ENCODE assay signal across 34 cellular contexts in the genomic region with DNA sequence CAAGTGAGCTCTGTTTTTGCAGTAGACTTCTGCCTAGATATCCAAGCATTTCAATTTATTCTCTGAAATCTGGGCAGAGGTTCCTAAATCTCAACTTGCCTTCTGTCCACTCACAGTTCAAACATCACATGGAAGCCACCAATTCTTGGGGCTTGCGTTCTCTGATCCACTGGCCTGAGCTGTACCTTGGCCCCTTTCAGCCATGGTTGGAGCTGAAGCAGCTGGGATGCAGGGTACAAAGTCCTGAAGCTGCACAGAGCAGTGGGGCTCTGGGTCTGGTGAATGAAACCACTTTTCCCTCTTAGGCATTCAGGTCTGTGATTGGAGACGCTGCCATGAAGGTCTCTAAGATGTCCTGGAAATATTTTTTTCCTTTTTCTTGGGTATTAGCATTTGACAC.
"Had no signal": no experiment of that assay in that cellular context is flagged by ENCODE, and none has a peak within 500 bp of the region (broad histone marks: within the 10 kb centered on the region; RNA-seq: fewer than 3 reads in every experiment).

No MANE protein-coding gene starts in this region.

- DNase-seq: Karpas-422, Kasumi-1, MG63, MM.1S, MV-4-11, NCI-H1048, NCI-H1092, NCI-H1092 treated with DMSO at 0.1 percent for 48 hours, NCI-H1105, NCI-H1105 treated with DMSO at 0.1 percent for 48 hours, NCI-H1417, NCI-H1417 treated with DMSO at 0.1 percent for 48 hours, NCI-H1436, NCI-H1436 treated with DMSO at 0.1 percent for 48 hours, NCI-H146, NCI-H1694, NCI-H1694 treated with DMSO at 0.1 percent for 48 hours, NCI-H187, NCI-H187 treated with DMSO at 0.1 percent for 48 hours, NCI-H1930, NCI-H2029, NCI-H2029 treated with DMSO at 0.1 percent for 48 hours, NCI-H2081, NCI-H2081 treated with DMSO at 0.1 percent for 48 hours, NCI-H2107, NCI-H2171, NCI-H2171 treated with DMSO at 0.1 percent for 48 hours, NCI-H2227 treated with DMSO at 0.1 percent for 48 hours, NCI-H226, NCI-H345, NCI-H446, NCI-H446 treated with DMSO at 0.1 percent for 48 hours, NCI-H510A, NCI-H510A treated with DMSO at 0.1 percent for 48 hours had no signal

- H3K4me3 ChIP-seq: MG63 had no signal

- H3K9me3 ChIP-seq: MG63 had no signal

- H3K36me3 ChIP-seq: MG63 had no signal

- H3K27me3 ChIP-seq: MG63 had no signal
